9 cellular contexts compared by ENCODE assay signal in the genomic region with DNA sequence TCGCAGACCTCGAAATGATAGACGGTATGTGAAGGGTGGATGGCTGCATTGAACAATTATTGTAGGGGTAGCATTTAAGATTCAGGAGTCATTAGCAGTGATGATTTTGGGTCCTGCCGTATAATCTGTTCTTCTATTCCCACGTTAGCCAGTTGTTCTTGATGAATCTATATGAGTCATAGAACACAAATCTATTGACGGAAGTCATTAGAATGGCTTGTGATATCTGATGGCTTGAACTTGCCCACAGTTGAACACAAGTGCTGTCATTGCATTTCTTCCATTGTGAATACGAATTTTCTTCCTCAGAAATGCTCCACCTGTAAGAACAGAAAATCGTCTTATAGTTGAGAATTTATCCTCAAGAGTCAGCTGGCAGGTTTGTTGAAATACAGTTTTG. TPM values are rescaled to one million over a fixed set of nuclear protein-coding genes. Genes with fewer than 3 reads are reported as not detected.
A peak's percentile ranks its signal among the peaks of the same experiment; 100 is the strongest.
DNase-seq lines count a peak whose midpoint lies in the region; FAIRE-seq and TF ChIP-seq lines count a peak whose summit lies in the region.
"Had no signal": no experiment of that assay in that cellular context is flagged by ENCODE, and none has a peak within 500 bp of the region (broad histone marks: within the 10 kb centered on the region; RNA-seq: fewer than 3 reads in every experiment).

No MANE protein-coding gene starts in this region.

- peak overlapping the region; percentile 97 for H3K4me3 Mint-ChIP-seq in Caco-2 (ENCODE audit: unreplicated experiment)

- H3K4me1 ChIP-seq in Caco-2 (peaks cover 19% of the 10 kb centered on the region), PC-9 (replicated peaks; ENCODE audit: insufficient read depth) (peaks cover 23% of the 10 kb centered on the region), endothelial cell of umbilical vein (ENCODE audit: control insufficient read depth, extremely low read depth, insufficient read depth, low read length) (peaks cover 26% of the 10 kb centered on the region), neuronal stem cell (ENCODE audit: control insufficient read depth in 2 of 2, insufficient read depth in 1 of 2, low read depth in 1 of 2, low read length in 2 of 2) (peaks cover 8 to 9% of the 10 kb centered on the region in 2 donors)

- dilution Hi-C loops in endothelial cell of umbilical vein (cut with MboI; ENCODE audit: extremely low pct_ligation_motif_present, low sequenced_read_pairs): no loop called here

- H3K27ac ChIP-seq in PC-9 (no peak overlapping the region), endothelial cell of umbilical vein (ENCODE audit: insufficient read depth, low read depth, low read length) (peak overlapping the region; percentile 88), neuronal stem cell (replicated peaks; ENCODE audit: low read length) (no peak overlapping the region)

- H3K4me3 ChIP-seq in Caco-2 (ENCODE audit: low read depth, low read length) (no peak overlapping the region; the same call in 1 of the 2 replicates), PC-9 (peak overlapping the region; percentile 71), endothelial cell of umbilical vein (replicated peaks in 1 of 3; ENCODE audit: insufficient read depth in 1 of 3, low read depth in 1 of 3, low read length in 3 of 3) (peak overlapping the region; percentile 24 to 98 (median 76)), neuronal stem cell (ENCODE audit: low read length in 2 of 2) (peak overlapping the region in 1 of 2 donors; percentile 84)

- DNase-seq in Caco-2 (no peak), PC-9 (no peak), endothelial cell of umbilical vein (ENCODE audit: low read depth, low spot score) (peak; percentile 58), neuronal stem cell (ENCODE audit: low spot score) (no peak), NOMO-1 treated with DMSO at 0.1 percent for 48 hours (lab: John Stamatoyannopoulos, UW; ENCODE audit: unreplicated experiment) (no peak), medulla oblongata (ENCODE audit: extremely low spot score) (no peak), NCI-H1436 (lab: John Stamatoyannopoulos, UW) (no peak), NCI-H1694 (lab: John Stamatoyannopoulos, UW) (no peak)
- DNase-seq: stimulated activated CD4-positive, alpha-beta T cell treated with anti-CD3 and anti-CD28 coated beads, Interleukin-2, amount 100 ng/mL, for 24 hours had no signal

- H3K23ac ChIP-seq in neuronal stem cell (ENCODE audit: low read depth, low read length, poor library complexity): no peak overlapping the region

- peaks cover 74% of the 10 kb centered on the region for H3K36me3 Mint-ChIP-seq in Caco-2 (ENCODE audit: insufficient read depth, unreplicated experiment)

- H2AK5ac ChIP-seq in neuronal stem cell (ENCODE audit: low read depth, low read length): no peak overlapping the region

- CTCF ChIA-PET in Caco-2 (lab: Charles Lee) (no interaction called here), PC-9 (lab: Charles Lee) (no interaction called here), endothelial cell of umbilical vein (lab: Charles Lee) (interaction anchor here (0.9 to 4.2 kb wide), 4 partner anchors 9 to 259 kb away, joined by 3 to 23 read pairs (median 3); no protein-coding TSS in a partner anchor)

- peaks cover 49% of the 10 kb centered on the region for H4K20me1 ChIP-seq in PC-9 (ENCODE audit: insufficient read depth)
- H4K20me1 ChIP-seq in endothelial cell of umbilical vein (replicated peaks; ENCODE audit: control insufficient read depth, extremely low read depth, insufficient read depth, low read length): peaks cover 20% of the 10 kb centered on the region

- H4K8ac ChIP-seq in neuronal stem cell (ENCODE audit: low read depth, low read length): no peak overlapping the region

- H3K18ac ChIP-seq in neuronal stem cell (ENCODE audit: low read length): no peak overlapping the region

- FAIRE-seq in endothelial cell of umbilical vein (lab: Jason Lieb, UNC): peak; percentile 88

- H3F3A ChIP-seq in PC-9 (ENCODE audit: insufficient read depth, low read depth): peaks cover 73% of the 10 kb centered on the region

- no peaks in the 10 kb centered on the region for H3K9me3 ChIP-seq in Caco-2
- H3K9me3 ChIP-seq in PC-9 (ENCODE audit: insufficient read depth, low read depth): no peaks in the 10 kb centered on the region
- no peaks in the 10 kb centered on the region for H3K9me3 ChIP-seq in endothelial cell of umbilical vein (replicated peaks; ENCODE audit: control insufficient read depth, insufficient read depth, low read length)
- peaks cover 0 to 6% of the 10 kb centered on the region in 2 donors for H3K9me3 ChIP-seq in neuronal stem cell (replicated peaks in 1 of 2; ENCODE audit: control insufficient read depth in 2 of 2, insufficient read depth in 1 of 2, low read depth in 1 of 2, low read length in 2 of 2)

- H2BK15ac ChIP-seq in neuronal stem cell (ENCODE audit: low read length): no peak overlapping the region

- H3K27me3 Mint-ChIP-seq in Caco-2 (ENCODE audit: insufficient read depth, unreplicated experiment): no peaks in the 10 kb centered on the region

- intact Hi-C loops in Caco-2 (cut with micrococcal nuclease; ENCODE audit: unreplicated experiment): no loop called here
- intact Hi-C loops in PC-9 (cut with micrococcal nuclease; ENCODE audit: unreplicated experiment): loop anchor here (5.0 kb wide), 1 partner anchor 1038 kb away; a partner anchor contains a TSS
- intact Hi-C loops in endothelial cell of umbilical vein (cut with micrococcal nuclease): loop anchor here (10.0 kb wide), 1 partner anchor 374 kb away; a partner anchor contains a TSS

- TF ChIP-seq CTCF in Caco-2 (IDR thresholded peaks at IDR 0.05; ENCODE audit: insufficient read depth in 1 of 2, low read depth in 1 of 2, low read length in 1 of 2, severe bottlenecking in 1 of 2, unreplicated experiment in 1 of 2) (no peak), PC-9 (conservative IDR thresholded peaks at IDR 0.05) (no peak), endothelial cell of umbilical vein (IDR thresholded peaks at IDR 0.05; ENCODE audit: extremely low read depth in 1 of 2, insufficient read depth in 1 of 2, low read depth in 1 of 2, low read length in 2 of 2) (no peak)

- no peak overlapping the region for H3K4ac ChIP-seq in neuronal stem cell (ENCODE audit: low read length)

- WGBS in neuronal stem cell (ENCODE audit: extremely low coverage in 2 of 2, insufficient read length in 2 of 2, insufficient replicate concordance in 1 of 2), 2 donors: no CpG with 5 or more reads among the region's 8 CpGs

- BruUV-seq in Caco-2 (replicated peaks; lab: Mats Ljungman, UMichigan): no TSS peak
- BruUV-seq in PC-9 (replicated peaks; lab: Mats Ljungman, UMichigan): no TSS peak
- no TSS peak for BruUV-seq in endothelial cell of umbilical vein (replicated peaks; lab: Mats Ljungman, UMichigan)

- no peak overlapping the region for H4K91ac ChIP-seq in neuronal stem cell (ENCODE audit: low read depth, low read length, poor library complexity)

- H3K9me1 ChIP-seq in endothelial cell of umbilical vein (replicated peaks; ENCODE audit: control insufficient read depth, extremely low read depth, insufficient read depth, low read length): no peaks in the 10 kb centered on the region

- peaks cover 4% of the 10 kb centered on the region for H3K79me1 ChIP-seq in neuronal stem cell (ENCODE audit: low read depth, low read length)

- H3K4me1 Mint-ChIP-seq in Caco-2 (ENCODE audit: low read depth, unreplicated experiment): peaks cover 19% of the 10 kb centered on the region

- no peaks in the 10 kb centered on the region for H3K27me3 ChIP-seq in Caco-2 (replicated peaks; ENCODE audit: control insufficient read depth, insufficient read depth, low read length)
- H3K27me3 ChIP-seq in PC-9 (ENCODE audit: insufficient read depth, low read depth): no peaks in the 10 kb centered on the region
- no peaks in the 10 kb centered on the region for H3K27me3 ChIP-seq in endothelial cell of umbilical vein (ENCODE audit: control insufficient read depth in 2 of 2, insufficient read depth in 2 of 2, low read length in 2 of 2)
- no peaks in the 10 kb centered on the region for H3K27me3 ChIP-seq in neuronal stem cell (ENCODE audit: control insufficient read depth in 3 of 3, insufficient read depth in 3 of 3, low read depth in 1 of 3, low read length in 3 of 3)

- H3K27ac Mint-ChIP-seq in Caco-2 (ENCODE audit: unreplicated experiment): peak overlapping the region; percentile 99

- H3K9me3 Mint-ChIP-seq in Caco-2 (ENCODE audit: unreplicated experiment): no peaks in the 10 kb centered on the region

- no peak overlapping the region for H2BK120ac ChIP-seq in neuronal stem cell (ENCODE audit: low read depth, low read length)

- H2AFZ ChIP-seq in PC-9: no peak overlapping the region
- no peak overlapping the region for H2AFZ ChIP-seq in endothelial cell of umbilical vein (ENCODE audit: low read depth, low read length)
- H2AFZ ChIP-seq in neuronal stem cell (ENCODE audit: low read length): no peak overlapping the region

- H3K9ac ChIP-seq in endothelial cell of umbilical vein (replicated peaks; ENCODE audit: extremely low read depth, insufficient read depth, low read length) (peak overlapping the region; percentile 98), neuronal stem cell (ENCODE audit: low read depth, low read length, poor library complexity) (no peak overlapping the region)

- H2BK12ac ChIP-seq in neuronal stem cell (ENCODE audit: low read length): no peak overlapping the region

- no peaks in the 10 kb centered on the region for H3K9me2 ChIP-seq in PC-9 (ENCODE audit: insufficient read depth)

- H2BK5ac ChIP-seq in neuronal stem cell (ENCODE audit: low read length): no peak overlapping the region

- H3K4me2 ChIP-seq in PC-9: peak overlapping the region; percentile 94
- peak overlapping the region; percentile 88 for H3K4me2 ChIP-seq in endothelial cell of umbilical vein (ENCODE audit: insufficient read depth, low read length)
- peak overlapping the region; percentile 28 for H3K4me2 ChIP-seq in neuronal stem cell (ENCODE audit: insufficient read depth, low read length, poor library complexity, severe bottlenecking)

- H3K36me3 ChIP-seq in Caco-2 (ENCODE audit: control insufficient read depth, insufficient read depth, low read length): peaks cover 13% of the 10 kb centered on the region
- peaks cover 59% of the 10 kb centered on the region for H3K36me3 ChIP-seq in PC-9 (ENCODE audit: low read depth)
- H3K36me3 ChIP-seq in endothelial cell of umbilical vein (ENCODE audit: control insufficient read depth in 2 of 2, extremely low read depth in 1 of 2, insufficient read depth in 2 of 2, low read length in 2 of 2): peaks cover 25 to 41% of the 10 kb centered on the region in 2 experiments
- peaks cover 32 to 62% of the 10 kb centered on the region in 2 donors for H3K36me3 ChIP-seq in neuronal stem cell (replicated peaks in 1 of 2; ENCODE audit: control insufficient read depth in 2 of 2, insufficient read depth in 2 of 2, low read length in 2 of 2)

- H3K79me2 ChIP-seq in PC-9 (ENCODE audit: low read depth): peaks cover 49% of the 10 kb centered on the region
- peaks cover 48% of the 10 kb centered on the region for H3K79me2 ChIP-seq in endothelial cell of umbilical vein (ENCODE audit: control insufficient read depth, insufficient read depth, low read length)

- TF ChIP-seq POLR2A in endothelial cell of umbilical vein (IDR thresholded peaks at IDR 0.05; ENCODE audit: low read depth, low read length): no peak

- no peak overlapping the region for H3K14ac ChIP-seq in neuronal stem cell (ENCODE audit: low read length)

- POLR2A ChIA-PET in Caco-2 (lab: Charles Lee) (no interaction called here), PC-9 (lab: Charles Lee; ENCODE audit: unreplicated experiment) (no interaction called here), endothelial cell of umbilical vein (lab: Charles Lee) (no interaction called here)

RNA-seq across cellular contexts. Expression of a gene that starts 1.9 kb away (rescaled TPM):
- total RNA-seq in Caco-2 (2022) (264 and 310 TPM in 2 replicates), PC-9 (2021) (385 and 395 TPM in 2 replicates), endothelial cell of umbilical vein (253 and 276 TPM in 2 replicates)
- polyA plus RNA-seq in endothelial cell of umbilical vein: 85.2 and 192 TPM in 2 replicates
- polyA plus RNA-seq in endothelial cell of umbilical vein (2011; cell fraction: cytosol; rRNA removed): 181 and 196 TPM in 2 replicates
- 1,028 and 1,834 TPM in 2 replicates for polyA plus RNA-seq in endothelial cell of umbilical vein (2011; cell fraction: nucleus; rRNA removed)
- polyA plus RNA-seq in endothelial cell of umbilical vein (2012): 266 and 297 TPM in 2 replicates
- 213 and 242 TPM in 2 replicates for polyA minus RNA-seq in endothelial cell of umbilical vein
- polyA minus RNA-seq in endothelial cell of umbilical vein (2011; cell fraction: cytosol; rRNA and poly(A)+ RNA removed): 56.0 TPM
- 405 and 450 TPM in 2 replicates for polyA minus RNA-seq in endothelial cell of umbilical vein (2011; cell fraction: nucleus; rRNA and poly(A)+ RNA removed)
- polyA plus RNA-seq in neuronal stem cell (2013, experiment 1 of 2): 359 TPM
- 362 TPM for polyA plus RNA-seq in neuronal stem cell (2013, experiment 2 of 2)

RNA-seq across cellular contexts. Expression of a gene that starts 28.2 kb away (rescaled TPM):
- total RNA-seq in Caco-2 (2022): 2.6 and 3.8 TPM in 2 replicates
- total RNA-seq in PC-9 (2021): not detected in 2 replicates
- not detected in 2 replicates for total RNA-seq in endothelial cell of umbilical vein
- not detected in 2 replicates for polyA plus RNA-seq in endothelial cell of umbilical vein
- polyA plus RNA-seq in endothelial cell of umbilical vein (2011; cell fraction: cytosol; rRNA removed): not detected in 2 replicates
- polyA plus RNA-seq in endothelial cell of umbilical vein (2011; cell fraction: nucleus; rRNA removed): not detected in 2 replicates
- not detected in 2 replicates for polyA plus RNA-seq in endothelial cell of umbilical vein (2012)
- not detected in 2 replicates for polyA minus RNA-seq in endothelial cell of umbilical vein
- not detected for polyA minus RNA-seq in endothelial cell of umbilical vein (2011; cell fraction: cytosol; rRNA and poly(A)+ RNA removed)
- not detected in 2 replicates for polyA minus RNA-seq in endothelial cell of umbilical vein (2011; cell fraction: nucleus; rRNA and poly(A)+ RNA removed)
- polyA plus RNA-seq in neuronal stem cell (2013, experiment 1 of 2): not detected
- not detected for polyA plus RNA-seq in neuronal stem cell (2013, experiment 2 of 2)

Comparison
In these comparisons a context has a peak if more than half of its experiments do, and no peak if none do; other contexts are left out.
1. H3K4me2 ChIP-seq: peak in every context shown above with its lines; median percentile 94 in PC-9; 88 in endothelial cell of umbilical vein; 28 in neuronal stem cell.